1 cellular context compared by ENCODE assay signal in the genomic region with DNA sequence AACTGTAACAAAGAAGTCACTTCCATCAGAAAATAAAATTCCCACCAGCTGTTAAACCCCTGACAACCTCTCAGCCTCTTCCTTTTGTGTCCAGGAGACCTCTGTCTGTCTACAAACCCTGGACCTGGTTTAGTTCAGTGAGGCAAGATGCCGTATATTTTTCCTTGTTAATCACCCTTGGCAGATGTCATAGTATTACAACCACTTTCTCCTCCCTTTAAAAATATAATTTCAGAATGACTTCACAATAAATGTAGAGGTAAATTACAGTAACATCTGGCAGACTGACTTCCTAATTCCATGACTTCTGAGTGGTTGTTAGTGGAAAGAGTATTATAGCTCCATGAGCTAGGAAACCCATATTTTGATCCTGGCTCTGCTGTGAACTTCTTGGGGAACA.
TF ChIP-seq lines count a peak whose summit lies in the region.

No MANE protein-coding gene starts in this region.

TF ChIP-seq in WTC11, 78 proteins besides CTCF, POLR2A, EP300 and RAD21 (continued from another document):
- TF ChIP-seq, protein P1, sequence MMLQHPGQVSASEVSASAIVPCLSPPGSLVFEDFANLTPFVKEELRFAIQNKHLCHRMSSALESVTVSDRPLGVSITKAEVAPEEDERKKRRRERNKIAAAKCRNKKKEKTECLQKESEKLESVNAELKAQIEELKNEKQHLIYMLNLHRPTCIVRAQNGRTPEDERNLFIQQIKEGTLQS (CRISPR knock-in tag; conservative IDR thresholded peaks at IDR 0.05): no peak
- no peak for TF ChIP-seq GRHL2 (CRISPR knock-in tag; IDR thresholded peaks at IDR 0.05; ENCODE audit: insufficient replicate concordance, severe bottlenecking)
- TF ChIP-seq MXD4 (CRISPR knock-in tag; IDR thresholded peaks at IDR 0.05; ENCODE audit: borderline replicate concordance): no peak
- no peak for TF ChIP-seq TEAD1 (CRISPR knock-in tag; IDR thresholded peaks at IDR 0.05)
- no peak for TF ChIP-seq CBFB (CRISPR knock-in tag; IDR thresholded peaks at IDR 0.05; ENCODE audit: low read depth)
- TF ChIP-seq GTF2I (CRISPR knock-in tag; conservative IDR thresholded peaks at IDR 0.05): no peak
- TF ChIP-seq KAT7 (CRISPR knock-in tag; IDR thresholded peaks at IDR 0.05; ENCODE audit: borderline replicate concordance): no peak
- TF ChIP-seq NFYB (CRISPR knock-in tag; conservative IDR thresholded peaks at IDR 0.05; ENCODE audit: low read depth): no peak
- TF ChIP-seq EMX1 (CRISPR knock-in tag; IDR thresholded peaks at IDR 0.05): no peak
TF ChIP-seq in WTC11: peak in this region for 0.
